Comparison of ENCODE assay signal across 8 cellular contexts in genomic region chr1:869499-870244, GRCh38. TPM values are rescaled to one million over a fixed set of nuclear protein-coding genes. Genes with fewer than 3 reads are reported as not detected.
A peak's percentile ranks its signal among the peaks of the same experiment; 100 is the strongest.
DNase-seq lines count a peak whose midpoint lies in the region; ATAC-seq and TF ChIP-seq lines count a peak whose summit lies in the region.

No MANE protein-coding gene starts in this region.

- no peak overlapping the region for H3K4me3 ChIP-seq in lower leg skin (ENCODE audit: low read depth, poor library complexity, severe bottlenecking)

- WGBS in lower leg skin, 2 donors, result 14 to 26% methylated on average over 28 to 30 of the region's 55 CpGs

- TF ChIP-seq POLR2A in lower leg skin (IDR thresholded peaks at IDR 0.05), result no peak

- no peak for ATAC-seq in GM19455 (IDR thresholded peaks at IDR 0.05; ENCODE audit: unreplicated experiment)

- intact Hi-C loops in lower leg skin (cut with DNase I; ENCODE audit: low total_unique reads), result no loop called here

- peak; percentile 29 to 54 for DNase-seq in NCI-H2081 (lab: John Stamatoyannopoulos, UW)
- DNase-seq in NCI-H2081 treated with DMSO at 0.1 percent for 48 hours (lab: John Stamatoyannopoulos, UW), result no peak
- DNase-seq in NCI-H2227 treated with DMSO at 0.1 percent for 48 hours (lab: John Stamatoyannopoulos, UW), result peak; percentile 29
- peak; percentile 84 for DNase-seq in activated CD4-positive, alpha-beta T cell treated with anti-CD3 and anti-CD28 coated beads for 48 hours
- peak; percentile 22 for DNase-seq in cerebellar cortex (ENCODE audit: low spot score)
- peak; percentile 28 to 89 for DNase-seq in lower leg skin (ENCODE audit: low spot score in 2 of 2)
- DNase-seq in stimulated activated CD4-positive, alpha-beta T cell treated with anti-CD3 and anti-CD28 coated beads, TNF-alpha, amount 100 ng/mL, for 4 hours (ENCODE audit: low read depth in 3 of 3), result peak; percentile 68 to 78 (median 76)

- no peak for TF ChIP-seq CTCF in lower leg skin (IDR thresholded peaks at IDR 0.05)

RNA-seq across cellular contexts. Expression of gene SAMD11, which starts 54.1 kb away (rescaled TPM):
- 1 to 10 TPM in 2 of 4 donors, under 1 TPM in 1, not detected in 1; 0.44 to 1.9 (median 1.7) TPM for total RNA-seq in lower leg skin
